Comparison of ENCODE assay signal across 19 cellular contexts in the genomic region with DNA sequence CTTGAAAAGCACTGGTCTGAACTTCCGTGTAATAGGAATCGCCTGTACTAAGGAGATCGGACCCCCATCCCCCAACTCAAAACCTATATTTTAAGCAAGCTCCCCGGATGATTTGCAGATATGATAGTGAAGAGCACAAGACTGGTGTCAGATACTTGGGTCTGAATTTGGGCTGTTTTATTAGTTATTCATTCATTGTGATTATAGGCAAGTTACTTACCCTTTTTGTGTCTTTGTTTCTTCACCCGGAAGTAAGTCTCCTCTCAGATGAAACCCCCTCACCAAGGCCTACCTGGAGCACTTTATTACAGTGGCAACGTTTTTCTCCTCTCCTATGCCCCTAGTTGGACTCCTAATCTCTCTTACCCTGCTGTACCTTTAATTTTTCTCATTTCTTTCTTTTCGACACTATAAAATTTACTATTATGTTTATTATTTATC. TPM values are rescaled to one million over a fixed set of nuclear protein-coding genes. Genes with fewer than 3 reads are reported as not detected.
DNase-seq lines count a peak whose midpoint lies in the region; ATAC-seq and TF ChIP-seq lines count a peak whose summit lies in the region.
"Had no signal": no experiment of that assay in that cellular context is flagged by ENCODE, and none has a peak within 500 bp of the region (broad histone marks: within the 10 kb centered on the region; RNA-seq: fewer than 3 reads in every experiment).

No MANE protein-coding gene starts in this region.

- H3K27ac Mint-ChIP-seq in activated CD4-positive, alpha-beta T cell treated with anti-CD3 and anti-CD28 coated beads, Interleukin-2, amount 10 ng/mL, durations not matched to agents 7 days and 5 days: peak overlapping the region; percentile 86
- H3K27ac Mint-ChIP-seq in activated T-helper 1 cell treated with anti-CD3 and anti-CD28 coated beads, Interleukin-12 subunit alpha, Interleukin-12 subunit beta, Interleukin-2, Interleukin-4 antibody, amounts not matched to agents 30 ng/mL and 10 ng/mL and 1 ng/mL, durations not matched to agents 14 hours and 24 hours and 36 hours: peak overlapping the region; percentile 83
- H3K27ac Mint-ChIP-seq: HFFc6, neural progenitor cell had no signal

- POLR2A ChIA-PET in activated CD4-positive, alpha-beta T cell treated with anti-CD3 and anti-CD28 coated beads, Interleukin-2, amount 10 ng/mL, durations not matched to agents 7 days and 5 days (lab: Charles Lee): no interaction called here

- no peaks in the 10 kb centered on the region for H3K36me3 ChIP-seq in psoas muscle (ENCODE audit: insufficient read depth in 1 of 2, low read depth in 1 of 2)
- H3K36me3 ChIP-seq: adrenal gland, neural progenitor cell, upper lobe of left lung had no signal

- no peak for TF ChIP-seq CTCF in psoas muscle (IDR thresholded peaks at IDR 0.05)

- H3K27ac ChIP-seq in psoas muscle: no peak overlapping the region
- H3K27ac ChIP-seq: adrenal gland, neural progenitor cell, upper lobe of left lung had no signal

- peaks cover 7% of the 10 kb centered on the region for H3K9me3 Mint-ChIP-seq in activated CD4-positive, alpha-beta T cell treated with anti-CD3 and anti-CD28 coated beads, Interleukin-2, amount 10 ng/mL, durations not matched to agents 7 days and 5 days
- peaks cover 7% of the 10 kb centered on the region for H3K9me3 Mint-ChIP-seq in activated T-helper 1 cell treated with anti-CD3 and anti-CD28 coated beads, Interleukin-12 subunit alpha, Interleukin-12 subunit beta, Interleukin-2, Interleukin-4 antibody, amounts not matched to agents 30 ng/mL and 10 ng/mL and 1 ng/mL, durations not matched to agents 14 hours and 24 hours and 36 hours
- H3K9me3 Mint-ChIP-seq: HFFc6, neural progenitor cell had no signal

- H3K4me3 ChIP-seq in psoas muscle: peak overlapping the region; percentile 25
- H3K4me3 ChIP-seq: adrenal gland, neural progenitor cell, smooth muscle cell, upper lobe of left lung had no signal

- peaks cover 52% of the 10 kb centered on the region for H3K4me1 Mint-ChIP-seq in activated CD4-positive, alpha-beta T cell treated with anti-CD3 and anti-CD28 coated beads, Interleukin-2, amount 10 ng/mL, durations not matched to agents 7 days and 5 days
- H3K4me1 Mint-ChIP-seq in activated T-helper 1 cell treated with anti-CD3 and anti-CD28 coated beads, Interleukin-12 subunit alpha, Interleukin-12 subunit beta, Interleukin-2, Interleukin-4 antibody, amounts not matched to agents 30 ng/mL and 10 ng/mL and 1 ng/mL, durations not matched to agents 14 hours and 24 hours and 36 hours (ENCODE audit: low read depth): peaks cover 53% of the 10 kb centered on the region
- H3K4me1 Mint-ChIP-seq: neural progenitor cell had no signal

- H3K4me3 Mint-ChIP-seq in activated CD4-positive, alpha-beta T cell treated with anti-CD3 and anti-CD28 coated beads, Interleukin-2, amount 10 ng/mL, durations not matched to agents 7 days and 5 days: peak overlapping the region; percentile 51
- H3K4me3 Mint-ChIP-seq in activated T-helper 1 cell treated with anti-CD3 and anti-CD28 coated beads, Interleukin-12 subunit alpha, Interleukin-12 subunit beta, Interleukin-2, Interleukin-4 antibody, amounts not matched to agents 30 ng/mL and 10 ng/mL and 1 ng/mL, durations not matched to agents 14 hours and 24 hours and 36 hours: peak overlapping the region; percentile 75
- H3K4me3 Mint-ChIP-seq: HFFc6, neural progenitor cell had no signal

- in situ Hi-C loops in G401 (cut with HindIII; ENCODE audit: low sequenced_read_pairs): no loop called here

- H3K36me3 Mint-ChIP-seq in activated CD4-positive, alpha-beta T cell treated with anti-CD3 and anti-CD28 coated beads, Interleukin-2, amount 10 ng/mL, durations not matched to agents 7 days and 5 days (ENCODE audit: low read depth): peaks cover 60% of the 10 kb centered on the region
- H3K36me3 Mint-ChIP-seq in activated T-helper 1 cell treated with anti-CD3 and anti-CD28 coated beads, Interleukin-12 subunit alpha, Interleukin-12 subunit beta, Interleukin-2, Interleukin-4 antibody, amounts not matched to agents 30 ng/mL and 10 ng/mL and 1 ng/mL, durations not matched to agents 14 hours and 24 hours and 36 hours (ENCODE audit: low read depth): peaks cover 54% of the 10 kb centered on the region
- H3K36me3 Mint-ChIP-seq: neural progenitor cell had no signal

- CTCF ChIA-PET in activated CD4-positive, alpha-beta T cell treated with anti-CD3 and anti-CD28 coated beads, Interleukin-2, amount 10 ng/mL, durations not matched to agents 7 days and 5 days (lab: Charles Lee): no interaction called here

- intact Hi-C loops in activated T-helper 1 cell treated with anti-CD3 and anti-CD28 coated beads, Interleukin-12 subunit alpha, Interleukin-12 subunit beta, Interleukin-2, Interleukin-4 antibody, amounts not matched to agents 30 ng/mL and 10 ng/mL and 1 ng/mL, durations not matched to agents 14 hours and 24 hours and 36 hours (cut with micrococcal nuclease): no loop called here
- intact Hi-C loops in psoas muscle (cut with DNase I) (no loop called here), left ventricle myocardium superior (cut with micrococcal nuclease) (no loop called here)

- WGBS in psoas muscle, 3 donors: 48 to 58% (median 50%) methylated on average over 7 of the region's 7 CpGs

- no peaks in the 10 kb centered on the region for H3K27me3 Mint-ChIP-seq in activated CD4-positive, alpha-beta T cell treated with anti-CD3 and anti-CD28 coated beads, Interleukin-2, amount 10 ng/mL, durations not matched to agents 7 days and 5 days
- H3K27me3 Mint-ChIP-seq in activated T-helper 1 cell treated with anti-CD3 and anti-CD28 coated beads, Interleukin-12 subunit alpha, Interleukin-12 subunit beta, Interleukin-2, Interleukin-4 antibody, amounts not matched to agents 30 ng/mL and 10 ng/mL and 1 ng/mL, durations not matched to agents 14 hours and 24 hours and 36 hours (ENCODE audit: insufficient read depth): no peaks in the 10 kb centered on the region

- no peak for DNase-seq in activated CD4-positive, alpha-beta T cell treated with anti-CD3 and anti-CD28 coated beads, Interleukin-2, amount 10 ng/mL, durations not matched to agents 7 days and 5 days
- no peak for DNase-seq in activated CD4-positive, alpha-beta T cell treated with anti-CD3 and anti-CD28 coated beads, Interleukin-2, amount 50 U/mL, for 4 hours
- no peak for DNase-seq in activated T-helper 1 cell treated with anti-CD3 and anti-CD28 coated beads, Interleukin-12 subunit alpha, Interleukin-12 subunit beta, Interleukin-2, Interleukin-4 antibody, amounts not matched to agents 30 ng/mL and 10 ng/mL and 1 ng/mL, durations not matched to agents 14 hours and 24 hours and 36 hours (ENCODE audit: low spot score)
- no peak for DNase-seq in psoas muscle
- no peak for DNase-seq in A172 (ENCODE audit: low spot score)
- no peak for DNase-seq in G401 (ENCODE audit: low spot score)
- DNase-seq in left ventricle myocardium superior: no peak
- DNase-seq: ACHN; adrenal gland; HFFc6; hypothalamus; NCI-H2081 treated with DMSO at 0.1 percent for 48 hours; NK-92 treated with Interleukin-12 subunit alpha and Interleukin-12 subunit beta, amount 100 ng/mL, for 24 hours; upper lobe of left lung had no signal

- no peaks in the 10 kb centered on the region for H3K27me3 ChIP-seq in psoas muscle (ENCODE audit: insufficient read depth in 3 of 3, low read length in 2 of 3)
- H3K27me3 ChIP-seq: adrenal gland, neural progenitor cell, upper lobe of left lung had no signal

- no peaks in the 10 kb centered on the region for H3K9me3 ChIP-seq in psoas muscle
- H3K9me3 ChIP-seq: upper lobe of left lung had no signal

- H3K4me1 ChIP-seq in psoas muscle: no peaks in the 10 kb centered on the region
- H3K4me1 ChIP-seq: adrenal gland, neural progenitor cell, upper lobe of left lung had no signal

- ATAC-seq in HG02588 (IDR thresholded peaks at IDR 0.05; ENCODE audit: unreplicated experiment) (peak; percentile 1), psoas muscle (no peak), left ventricle myocardium superior (no peak)

RNA-seq across cellular contexts. Expression of gene STAP1, which starts 17.4 kb away (rescaled TPM):
- 10 to 100 TPM; 31.0 to 32.5 TPM for total RNA-seq in activated CD4-positive, alpha-beta T cell treated with anti-CD3 and anti-CD28 coated beads, Interleukin-2, amount 10 ng/mL, durations not matched to agents 7 days and 5 days
- 19.2 and 19.7 TPM in 2 replicates for total RNA-seq in activated T-helper 1 cell treated with anti-CD3 and anti-CD28 coated beads, Interleukin-12 subunit alpha, Interleukin-12 subunit beta, Interleukin-2, Interleukin-4 antibody, amounts not matched to agents 30 ng/mL and 10 ng/mL and 1 ng/mL, durations not matched to agents 14 hours and 24 hours and 36 hours
- under 1 TPM in 1 of 4 donors, not detected in 3; 0.23 TPM for total RNA-seq in psoas muscle
- polyA plus RNA-seq in psoas muscle: under 1 TPM in 1 of 3 donors, not detected in 2; 0.04 TPM
- total RNA-seq in A172 (2014; rRNA removed; shearing (Covaris generic)): not detected in 2 replicates
- total RNA-seq in G401 (2014; rRNA removed; shearing (Covaris generic)): not detected in 2 replicates
- 0.22 TPM for total RNA-seq in left ventricle myocardium superior
- total RNA-seq: adrenal gland, chondrocyte, HFFc6, lower leg skin, smooth muscle cell had no signal
- polyA plus RNA-seq: smooth muscle cell had no signal

RNA-seq across cellular contexts. Expression of gene CENPC, which starts 30.6 kb away (rescaled TPM):
- total RNA-seq in activated CD4-positive, alpha-beta T cell treated with anti-CD3 and anti-CD28 coated beads, Interleukin-2, amount 10 ng/mL, durations not matched to agents 7 days and 5 days: 10 to 100 TPM; 34.4 to 38.0 TPM
- 27.7 and 29.2 TPM in 2 replicates for total RNA-seq in activated T-helper 1 cell treated with anti-CD3 and anti-CD28 coated beads, Interleukin-12 subunit alpha, Interleukin-12 subunit beta, Interleukin-2, Interleukin-4 antibody, amounts not matched to agents 30 ng/mL and 10 ng/mL and 1 ng/mL, durations not matched to agents 14 hours and 24 hours and 36 hours
- total RNA-seq in psoas muscle: 1 to 10 TPM; 3.5 to 5.6 (median 4.5) TPM
- 1 to 10 TPM; 1.5 to 3.2 (median 2.1) TPM for polyA plus RNA-seq in psoas muscle
- total RNA-seq in A172 (2014; rRNA removed; shearing (Covaris generic)): 7.2 and 8.3 TPM in 2 replicates
- total RNA-seq in G401 (2014; rRNA removed; shearing (Covaris generic)): 13.8 and 15.8 TPM in 2 replicates
- total RNA-seq in left ventricle myocardium superior: 9.6 TPM

Comparison
In these comparisons a context has a peak if more than half of its experiments do, and no peak if none do; other contexts are left out.
1. RNA of gene STAP1, which starts 17.4 kb away (total RNA-seq): 31.0 to 32.5 TPM in activated CD4-positive, alpha-beta T cell treated with anti-CD3 and anti-CD28 coated beads, Interleukin-2, amount 10 ng/mL, durations not matched to agents 7 days and 5 days and 19.2 to 19.7 TPM in activated T-helper 1 cell treated with anti-CD3 and anti-CD28 coated beads, Interleukin-12 subunit alpha, Interleukin-12 subunit beta, Interleukin-2, Interleukin-4 antibody, amounts not matched to agents 30 ng/mL and 10 ng/mL and 1 ng/mL, durations not matched to agents 14 hours and 24 hours and 36 hours; 0.22 TPM in left ventricle myocardium superior (single experiment), 0.23 TPM in psoas muscle, not detected in A172 and not detected in G401; every median in the first group is over 10 times any median in the second.